Comparison of ENCODE assay signal across 8 cellular contexts in the genomic region with DNA sequence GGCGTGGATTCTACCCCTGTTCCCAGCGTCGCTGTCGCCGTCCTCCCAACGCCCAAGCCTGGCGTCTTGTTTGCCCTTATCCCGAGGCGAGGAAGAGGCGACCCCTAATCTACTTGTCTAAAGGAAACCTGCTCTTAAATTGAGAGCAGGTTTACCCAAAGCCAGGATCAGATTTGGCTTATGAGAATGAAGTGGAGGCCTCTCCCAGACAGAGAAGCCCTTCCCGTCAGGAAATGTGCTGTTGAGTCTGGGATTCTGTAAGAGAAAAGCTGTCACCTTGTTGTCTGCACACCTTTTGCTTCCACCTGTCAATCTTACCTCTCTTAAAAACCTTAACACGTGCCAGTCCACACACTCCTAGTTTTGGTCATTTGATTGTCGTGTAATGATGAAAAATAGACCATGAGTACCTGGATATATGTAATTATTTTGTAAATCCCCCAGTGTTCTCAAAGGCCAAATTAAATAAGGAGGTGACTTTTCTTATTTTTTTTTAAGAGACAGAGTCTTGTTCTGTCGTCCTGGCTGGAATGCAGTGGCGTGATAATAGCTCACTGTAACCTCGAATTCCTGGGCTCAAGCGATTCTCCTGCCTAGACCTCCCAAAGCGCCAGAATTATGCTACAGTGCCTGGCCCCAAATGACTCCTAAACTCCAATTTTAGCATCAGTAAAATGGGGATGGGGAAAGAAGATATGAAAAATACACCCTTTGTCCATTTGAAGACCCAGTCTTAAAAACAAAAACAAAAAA. TPM values are rescaled to one million over a fixed set of nuclear protein-coding genes. Genes with fewer than 3 reads are reported as not detected.
A peak's percentile ranks its signal among the peaks of the same experiment; 100 is the strongest.
DNase-seq lines count a peak whose midpoint lies in the region; ATAC-seq and TF ChIP-seq lines count a peak whose summit lies in the region.

No MANE protein-coding gene starts in this region.

- H3K9me3 Mint-ChIP-seq in activated naive CD4-positive, alpha-beta T cell treated with anti-CD3 and anti-CD28 coated beads for 36 hours: no peaks in the 10 kb centered on the region
- no peaks in the 10 kb centered on the region for H3K9me3 Mint-ChIP-seq in activated naive CD4-positive, alpha-beta T cell treated with anti-CD3 and anti-CD28 coated beads, Interleukin-2, amount 50 U/mL, for 72 hours

- CTCF ChIA-PET in activated naive CD4-positive, alpha-beta T cell treated with anti-CD3 and anti-CD28 coated beads for 36 hours (lab: Charles Lee): interaction anchor here (2.9 kb wide), 1 partner anchor 79 kb away, joined by 7 read pairs; no protein-coding TSS in a partner anchor

- H3K9me3 ChIP-seq in tibial nerve: no peaks in the 10 kb centered on the region

- TF ChIP-seq CTCF in kidney epithelial cell (IDR thresholded peaks at IDR 0.05; ENCODE audit: insufficient read depth, low read length, poor library complexity, severe bottlenecking) (no peak), tibial nerve (IDR thresholded peaks at IDR 0.05) (no peak)

- peak overlapping the region; percentile 98 for H3K4me3 Mint-ChIP-seq in activated naive CD4-positive, alpha-beta T cell treated with anti-CD3 and anti-CD28 coated beads for 36 hours

- peaks cover 23% of the 10 kb centered on the region for H3K36me3 Mint-ChIP-seq in activated naive CD4-positive, alpha-beta T cell treated with anti-CD3 and anti-CD28 coated beads for 36 hours (ENCODE audit: low read depth)
- peaks cover 5 to 42% of the 10 kb centered on the region in 2 donors for H3K36me3 Mint-ChIP-seq in activated naive CD4-positive, alpha-beta T cell treated with anti-CD3 and anti-CD28 coated beads, Interleukin-2, amount 50 U/mL, for 72 hours

- peak overlapping the region; percentile 81 for H3K4me3 ChIP-seq in kidney epithelial cell (ENCODE audit: low read depth, low read length)
- H3K4me3 ChIP-seq in tibial nerve: peak overlapping the region; percentile 81 to 84 (median 83)

- H3K27me3 Mint-ChIP-seq in activated naive CD4-positive, alpha-beta T cell treated with anti-CD3 and anti-CD28 coated beads for 36 hours (ENCODE audit: low read depth): no peaks in the 10 kb centered on the region

- H3K27ac Mint-ChIP-seq in activated naive CD4-positive, alpha-beta T cell treated with anti-CD3 and anti-CD28 coated beads for 36 hours: peak overlapping the region; percentile 100
- peak overlapping the region; percentile 97 to 99 for H3K27ac Mint-ChIP-seq in activated naive CD4-positive, alpha-beta T cell treated with anti-CD3 and anti-CD28 coated beads, Interleukin-2, amount 50 U/mL, for 72 hours

- peak overlapping the region; percentile 93 to 99 (median 98) for H3K27ac ChIP-seq in tibial nerve

- H3K27me3 ChIP-seq in kidney epithelial cell (ENCODE audit: control insufficient read depth, insufficient read depth, low read length) (no peaks in the 10 kb centered on the region), tibial nerve (no peaks in the 10 kb centered on the region)

- WGBS in tibial nerve, 2 donors: 10 to 17% methylated on average over 11 to 13 of the region's 18 CpGs

- DNase-seq in activated naive CD4-positive, alpha-beta T cell treated with anti-CD3 and anti-CD28 coated beads for 36 hours: no peak
- DNase-seq in activated naive CD4-positive, alpha-beta T cell treated with anti-CD3 and anti-CD28 coated beads, Interleukin-2, amount 50 U/mL, for 16 hours: no peak
- no peak for DNase-seq in activated naive CD4-positive, alpha-beta T cell treated with anti-CD3 and anti-CD28 coated beads, Interleukin-2, amount 50 U/mL, for 72 hours (ENCODE audit: low spot score in 2 of 2)
- DNase-seq in kidney epithelial cell (ENCODE audit: low read depth) (no peak), tibial nerve (ENCODE audit: low spot score in 2 of 2) (peak in 1 of 2 donors; percentile 11), cerebellum (ENCODE audit: low spot score) (no peak)
- DNase-seq in stimulated activated CD4-positive, alpha-beta T cell treated with anti-CD3 and anti-CD28 coated beads, Interleukin-2, amount 100 ng/mL, for 24 hours: no peak

- no peak for ATAC-seq in activated naive CD4-positive, alpha-beta T cell treated with anti-CD3 and anti-CD28 coated beads, Interleukin-2, amount 50 U/mL, for 72 hours
- no peak for ATAC-seq in HG03469 (IDR thresholded peaks at IDR 0.05; ENCODE audit: unreplicated experiment)

- intact Hi-C loops in activated naive CD4-positive, alpha-beta T cell treated with anti-CD3 and anti-CD28 coated beads for 36 hours (cut with micrococcal nuclease): loop anchor here (1.0 to 5.0 kb wide), 9 partner anchors 60 to 399 kb away; partner anchors contain the start of genes SAAL1, SERGEF, SPTY2D1 and TSG101

- H3K4me1 ChIP-seq in tibial nerve: peaks cover 0 to 63% (median 34%) of the 10 kb centered on the region in 4 donors

- TF ChIP-seq EP300 in tibial nerve (IDR thresholded peaks at IDR 0.05): no peak

- peaks cover 64% of the 10 kb centered on the region for H3K4me1 Mint-ChIP-seq in activated naive CD4-positive, alpha-beta T cell treated with anti-CD3 and anti-CD28 coated beads for 36 hours (ENCODE audit: low read depth)

- TF ChIP-seq POLR2A in tibial nerve (IDR thresholded peaks at IDR 0.05): no peak

- peaks cover 2% of the 10 kb centered on the region for H3K36me3 ChIP-seq in kidney epithelial cell (ENCODE audit: control insufficient read depth, insufficient read depth, low read length)
- H3K36me3 ChIP-seq in tibial nerve: peaks cover 0 to 26% (median 0%) of the 10 kb centered on the region in 3 donors

RNA-seq across cellular contexts. Expression of gene GTF2H1, which starts 0.6 kb away (rescaled TPM):
- 10 to 100 TPM; 33.4 to 34.1 TPM for total RNA-seq in activated naive CD4-positive, alpha-beta T cell treated with anti-CD3 and anti-CD28 coated beads for 36 hours
- 10 to 100 TPM; 36.1 to 53.6 TPM for total RNA-seq in activated naive CD4-positive, alpha-beta T cell treated with anti-CD3 and anti-CD28 coated beads, Interleukin-2, amount 50 U/mL, for 72 hours
- total RNA-seq in kidney epithelial cell: 57.2 and 58.5 TPM in 2 replicates
- total RNA-seq in tibial nerve: 10 to 100 TPM; 38.7 to 62.2 (median 53.4) TPM
- total RNA-seq in cerebellum: 94.6 TPM

RNA-seq across cellular contexts. Expression of gene HPS5, which starts 1.1 kb away (rescaled TPM):
- total RNA-seq in activated naive CD4-positive, alpha-beta T cell treated with anti-CD3 and anti-CD28 coated beads for 36 hours: 10 to 100 TPM; 21.7 to 21.9 TPM
- 10 to 100 TPM; 17.9 to 26.8 TPM for total RNA-seq in activated naive CD4-positive, alpha-beta T cell treated with anti-CD3 and anti-CD28 coated beads, Interleukin-2, amount 50 U/mL, for 72 hours
- total RNA-seq in kidney epithelial cell (15.1 and 15.7 TPM in 2 replicates), tibial nerve (100 to 1,000 TPM in 1 of 4 donors, 10 to 100 TPM in 3; 42.6 to 101 (median 65.2) TPM), cerebellum (59.4 TPM)

RNA-seq across cellular contexts. Expression of gene SAA1, which starts 56.9 kb away (rescaled TPM):
- total RNA-seq in activated naive CD4-positive, alpha-beta T cell treated with anti-CD3 and anti-CD28 coated beads for 36 hours: not detected
- not detected for total RNA-seq in activated naive CD4-positive, alpha-beta T cell treated with anti-CD3 and anti-CD28 coated beads, Interleukin-2, amount 50 U/mL, for 72 hours
- total RNA-seq in kidney epithelial cell: 2.8 and 5.8 TPM in 2 replicates
- total RNA-seq in tibial nerve: 10 to 100 TPM in 3 of 4 donors, 1 to 10 TPM in 1; 7.8 to 58.8 (median 16.6) TPM
- not detected for total RNA-seq in cerebellum
